In genomic region chr20:50575869-50576720, GRCh38 we compare ENCODE assay signal across 8 cellular contexts.
DNase-seq lines count a peak whose midpoint lies in the region; ATAC-seq, FAIRE-seq and TF ChIP-seq lines count a peak whose summit lies in the region.

No MANE protein-coding gene starts in this region.

- peaks cover 25 to 47% of the 10 kb centered on the region in 2 experiments for H3K36me3 ChIP-seq in endothelial cell of umbilical vein (ENCODE audit: control insufficient read depth in 2 of 2, extremely low read depth in 1 of 2, insufficient read depth in 2 of 2, low read length in 2 of 2)

- no TSS peak for BruUV-seq in endothelial cell of umbilical vein (replicated peaks; lab: Mats Ljungman, UMichigan)

- no peak overlapping the region for H3K27ac ChIP-seq in endothelial cell of umbilical vein (ENCODE audit: insufficient read depth, low read depth, low read length)

- peaks cover 28% of the 10 kb centered on the region for H3K4me1 ChIP-seq in endothelial cell of umbilical vein (ENCODE audit: control insufficient read depth, extremely low read depth, insufficient read depth, low read length)

- H3K9me1 ChIP-seq in endothelial cell of umbilical vein (replicated peaks; ENCODE audit: control insufficient read depth, extremely low read depth, insufficient read depth, low read length) = no peaks in the 10 kb centered on the region

- peak; percentile 51 for ATAC-seq in GM19463 (IDR thresholded peaks at IDR 0.05; ENCODE audit: unreplicated experiment)
- ATAC-seq in GM19452 (IDR thresholded peaks at IDR 0.05; ENCODE audit: unreplicated experiment) = no peak

- CTCF ChIA-PET in endothelial cell of umbilical vein (lab: Charles Lee) = interaction anchor here (0.9 to 9.0 kb wide), 24 partner anchors 9 to 390 kb away, joined by 3 to 133 read pairs (median 4); partner anchors contain the start of gene PTPN1

- H3K27me3 ChIP-seq in endothelial cell of umbilical vein (ENCODE audit: control insufficient read depth in 2 of 2, insufficient read depth in 2 of 2, low read length in 2 of 2) = no peaks in the 10 kb centered on the region

- peak; percentile 81 to 82 for TF ChIP-seq CTCF in endothelial cell of umbilical vein (IDR thresholded peaks at IDR 0.05; ENCODE audit: extremely low read depth in 1 of 2, insufficient read depth in 1 of 2, low read depth in 1 of 2, low read length in 2 of 2)

- POLR2A ChIA-PET in endothelial cell of umbilical vein (lab: Charles Lee) = interaction anchor here (0.6 kb wide), 1 partner anchor 105 kb away, joined by 5 read pairs; no protein-coding TSS in a partner anchor

- no peak for TF ChIP-seq POLR2A in endothelial cell of umbilical vein (IDR thresholded peaks at IDR 0.05; ENCODE audit: low read depth, low read length)

- no peaks in the 10 kb centered on the region for H3K9me3 ChIP-seq in endothelial cell of umbilical vein (replicated peaks; ENCODE audit: control insufficient read depth, insufficient read depth, low read length)

- H3K79me2 ChIP-seq in endothelial cell of umbilical vein (ENCODE audit: control insufficient read depth, insufficient read depth, low read length) = peaks cover 38% of the 10 kb centered on the region

- intact Hi-C loops in endothelial cell of umbilical vein (cut with micrococcal nuclease) = loop anchor here (1.0 kb wide), 4 partner anchors 35 to 390 kb away; no protein-coding TSS in a partner anchor

- DNase-seq in AG08395 (ENCODE audit: low spot score) (peak; percentile 67), NCI-H69 (lab: John Stamatoyannopoulos, UW) (peak; percentile 12), endothelial cell of umbilical vein (ENCODE audit: low read depth, low spot score) (peak; percentile 61), myocyte (ENCODE audit: low read depth) (peak; percentile 57)
- DNase-seq in activated CD8-positive, alpha-beta memory T cell treated with anti-CD3 and anti-CD28 coated beads, Interleukin-2, amount 50 U/mL, for 4 hours = peak; percentile 68
- peak; percentile 25 to 61 (median 47) for DNase-seq in stimulated activated naive CD4-positive, alpha-beta T cell (lab: John Stamatoyannopoulos, UW)

- H2AFZ ChIP-seq in endothelial cell of umbilical vein (ENCODE audit: low read depth, low read length) = no peak overlapping the region

- no peak overlapping the region for H3K9ac ChIP-seq in endothelial cell of umbilical vein (replicated peaks; ENCODE audit: extremely low read depth, insufficient read depth, low read length)

- H3K4me2 ChIP-seq in endothelial cell of umbilical vein (ENCODE audit: insufficient read depth, low read length) = no peak overlapping the region

- dilution Hi-C loops in endothelial cell of umbilical vein (cut with MboI; ENCODE audit: extremely low pct_ligation_motif_present, low sequenced_read_pairs) = no loop called here

- FAIRE-seq in endothelial cell of umbilical vein (lab: Jason Lieb, UNC) = peak; percentile 90

- no peaks in the 10 kb centered on the region for H4K20me1 ChIP-seq in endothelial cell of umbilical vein (replicated peaks; ENCODE audit: control insufficient read depth, extremely low read depth, insufficient read depth, low read length)

- no peak overlapping the region for H3K4me3 ChIP-seq in endothelial cell of umbilical vein (replicated peaks in 1 of 3; ENCODE audit: insufficient read depth in 1 of 3, low read depth in 1 of 3, low read length in 3 of 3)

TF ChIP-seq in endothelial cell of umbilical vein, 7 proteins besides CTCF, POLR2A, EP300 and RAD21:
- TF ChIP-seq MAX (IDR thresholded peaks at IDR 0.05; ENCODE audit: insufficient read depth, insufficient read length) (no peak), GATA2 (IDR thresholded peaks at IDR 0.05; ENCODE audit: insufficient read depth, insufficient read length, low read depth, low read length) (no peak), EZH2 (IDR thresholded peaks at IDR 0.05; ENCODE audit: borderline replicate concordance, low read depth, low read length, severe bottlenecking) (no peak), POLR2AphosphoS5 (IDR thresholded peaks at IDR 0.05; ENCODE audit: insufficient read depth, low read depth, low read length) (no peak), FOS (IDR thresholded peaks at IDR 0.05; ENCODE audit: borderline replicate concordance, insufficient read depth, low read length) (no peak), JUN (IDR thresholded peaks at IDR 0.05; ENCODE audit: borderline replicate concordance, insufficient read depth, insufficient read length, low read depth) (no peak), MYC (IDR thresholded peaks at IDR 0.05; ENCODE audit: low read depth, low read length) (no peak)

Comparison
In these comparisons a context has a peak if more than half of its experiments do, and no peak if none do; other contexts are left out.
1. DNase-seq: peak in every context shown above with its lines; median percentile 68 in activated CD8-positive, alpha-beta memory T cell treated with anti-CD3 and anti-CD28 coated beads, Interleukin-2, amount 50 U/mL, for 4 hours; 67 in AG08395; 61 in endothelial cell of umbilical vein; 57 in myocyte; 47 in stimulated activated naive CD4-positive, alpha-beta T cell; 12 in NCI-H69.